ENCODE assay signal across 8 cellular contexts in genomic region chr16:21509433-21510030, GRCh38.
DNase-seq lines count a peak whose midpoint lies in the region; ATAC-seq, FAIRE-seq and TF ChIP-seq lines count a peak whose summit lies in the region.
"Not testable (repeated sequence)": the region's sequence is repeated elsewhere in the genome, so short reads cannot be mapped to it uniquely, and the experiment has no call there.

No MANE protein-coding gene starts in this region.

- H3K36me3 ChIP-seq in kidney (ENCODE audit: control insufficient read depth in 1 of 2, insufficient read depth in 2 of 2, low read length in 2 of 2), result not testable (repeated sequence)

- peak overlapping the region; percentile 53 to 96 (median 94) for H3K27ac Mint-ChIP-seq in IgD-negative memory B cell
- peak overlapping the region; percentile 37; the same call in 1 of the 2 replicates for H3K27ac Mint-ChIP-seq in WTC11
- peak overlapping the region; percentile 97 to 100 for H3K27ac Mint-ChIP-seq in activated naive CD4-positive, alpha-beta T cell treated with anti-CD3 and anti-CD28 coated beads, Interleukin-2, amount 50 U/mL, for 72 hours
- H3K27ac Mint-ChIP-seq in effector memory CD8-positive, alpha-beta T cell, result peak overlapping the region; percentile 87 to 95
- peak overlapping the region; percentile 96 for H3K27ac Mint-ChIP-seq in nephron progenitor cell
- peak overlapping the region; percentile 97 for H3K27ac Mint-ChIP-seq in stimulated activated naive B cell treated with anti-CD40 and anti-IgM and Interleukin-4, amounts not matched to agents 10 μg/mL and 1 μg/mL and 100 μg/mL, for 72 hours

- H3K4me3 Mint-ChIP-seq in IgD-negative memory B cell, result peak overlapping the region in 3 of 4 donors; percentile 65 to 83 (median 69)
- not testable (repeated sequence) for H3K4me3 Mint-ChIP-seq in WTC11, nephron progenitor cell
- H3K4me3 Mint-ChIP-seq in effector memory CD8-positive, alpha-beta T cell, result peak overlapping the region in 1 of 2 donors; percentile 88
- H3K4me3 Mint-ChIP-seq in stimulated activated naive B cell treated with anti-CD40 and anti-IgM and Interleukin-4, amounts not matched to agents 10 μg/mL and 1 μg/mL and 100 μg/mL, for 72 hours, result peak overlapping the region in 1 of 2 donors; percentile 31

- H3K4me1 Mint-ChIP-seq in IgD-negative memory B cell (peaks cover 50 to 60% (median 51%) of the 10 kb centered on the region in 3 donors), WTC11 (peaks cover 31% of the 10 kb centered on the region), nephron progenitor cell (peaks cover 83% of the 10 kb centered on the region)
- H3K4me1 Mint-ChIP-seq in effector memory CD8-positive, alpha-beta T cell (ENCODE audit: low read depth in 2 of 2), result peaks cover 63 to 73% of the 10 kb centered on the region in 2 donors
- H3K4me1 Mint-ChIP-seq in stimulated activated naive B cell treated with anti-CD40 and anti-IgM and Interleukin-4, amounts not matched to agents 10 μg/mL and 1 μg/mL and 100 μg/mL, for 72 hours, result peaks cover 66 to 92% of the 10 kb centered on the region in 2 donors

- CTCF ChIA-PET in WTC11 (lab: Charles Lee), result not testable (repeated sequence)

- H3K27me3 Mint-ChIP-seq in IgD-negative memory B cell; WTC11 (ENCODE audit: low read depth); effector memory CD8-positive, alpha-beta T cell; nephron progenitor cell (ENCODE audit: low read depth, poor library complexity); stimulated activated naive B cell treated with anti-CD40 and anti-IgM and Interleukin-4, amounts not matched to agents 10 μg/mL and 1 μg/mL and 100 μg/mL, for 72 hours: not testable (repeated sequence)

- H3K4me1 ChIP-seq in kidney (ENCODE audit: control insufficient read depth in 1 of 2, insufficient read depth in 1 of 2, low read depth in 1 of 2, low read length in 2 of 2), result peaks cover 10 to 57% of the 10 kb centered on the region in 2 donors

- H3K27ac ChIP-seq in kidney (ENCODE audit: low read depth in 2 of 2, low read length in 2 of 2), result not testable (repeated sequence)

- H3K36me3 Mint-ChIP-seq in IgD-negative memory B cell; WTC11; nephron progenitor cell (ENCODE audit: low read depth): not testable (repeated sequence)
- peaks cover 8 to 50% of the 10 kb centered on the region in 2 donors for H3K36me3 Mint-ChIP-seq in activated naive CD4-positive, alpha-beta T cell treated with anti-CD3 and anti-CD28 coated beads, Interleukin-2, amount 50 U/mL, for 72 hours
- H3K36me3 Mint-ChIP-seq in effector memory CD8-positive, alpha-beta T cell (ENCODE audit: insufficient read depth), result peaks cover 59% of the 10 kb centered on the region
- peaks cover 62 to 74% of the 10 kb centered on the region in 2 donors for H3K36me3 Mint-ChIP-seq in stimulated activated naive B cell treated with anti-CD40 and anti-IgM and Interleukin-4, amounts not matched to agents 10 μg/mL and 1 μg/mL and 100 μg/mL, for 72 hours

- not testable (repeated sequence) for FAIRE-seq in kidney (lab: Jason Lieb, UNC)

- intact Hi-C loops in kidney (cut with DNase I), result not testable (repeated sequence)

- ATAC-seq in WTC11; effector memory CD8-positive, alpha-beta T cell (replicated peaks); stimulated activated naive B cell treated with anti-CD40 and anti-IgM and Interleukin-4, amounts not matched to agents 10 μg/mL and 1 μg/mL and 100 μg/mL, for 72 hours (replicated peaks): not testable (repeated sequence)
- ATAC-seq in activated naive CD4-positive, alpha-beta T cell treated with anti-CD3 and anti-CD28 coated beads, Interleukin-2, amount 50 U/mL, for 72 hours, result peak in 1 of 2 donors; percentile 2

- POLR2A ChIA-PET in WTC11 (lab: Charles Lee), result not testable (repeated sequence)

- peak; percentile 75 for DNase-seq in Ammon's horn (ENCODE audit: low spot score)
- not testable (repeated sequence) for DNase-seq in WTC11 (ENCODE audit: low spot score); activated naive CD4-positive, alpha-beta T cell treated with anti-CD3 and anti-CD28 coated beads, Interleukin-2, amount 50 U/mL, for 72 hours (ENCODE audit: low spot score in 2 of 2); effector memory CD8-positive, alpha-beta T cell; nephron progenitor cell; stimulated activated naive B cell treated with anti-CD40 and anti-IgM and Interleukin-4, amounts not matched to agents 10 μg/mL and 1 μg/mL and 100 μg/mL, for 72 hours
- peak; percentile 75 for DNase-seq in kidney

- H3K4me3 ChIP-seq in kidney (ENCODE audit: low read length in 2 of 2), result not testable (repeated sequence)

- not testable (repeated sequence) for H3K9me3 Mint-ChIP-seq in IgD-negative memory B cell; WTC11; activated naive CD4-positive, alpha-beta T cell treated with anti-CD3 and anti-CD28 coated beads, Interleukin-2, amount 50 U/mL, for 72 hours; effector memory CD8-positive, alpha-beta T cell; nephron progenitor cell; stimulated activated naive B cell treated with anti-CD40 and anti-IgM and Interleukin-4, amounts not matched to agents 10 μg/mL and 1 μg/mL and 100 μg/mL, for 72 hours

- TF ChIP-seq CTCF in WTC11 (IDR thresholded peaks at IDR 0.05); kidney (IDR thresholded peaks at IDR 0.05; ENCODE audit: borderline replicate concordance, extremely low read depth, insufficient read depth); nephron progenitor cell (IDR thresholded peaks at IDR 0.05): not testable (repeated sequence)

- not testable (repeated sequence) for H3K9me3 ChIP-seq in kidney (ENCODE audit: control insufficient read depth in 1 of 2, low read length in 2 of 2)

- not testable (repeated sequence) for H3K9ac ChIP-seq in kidney (ENCODE audit: low read length in 2 of 2)

Comparison
In these comparisons a context has a peak if more than half of its experiments do, and no peak if none do; other contexts are left out.
1. H3K27ac Mint-ChIP-seq: peak in every context shown above with its lines; median percentile 98 in activated naive CD4-positive, alpha-beta T cell treated with anti-CD3 and anti-CD28 coated beads, Interleukin-2, amount 50 U/mL, for 72 hours; 97 in stimulated activated naive B cell treated with anti-CD40 and anti-IgM and Interleukin-4, amounts not matched to agents 10 μg/mL and 1 μg/mL and 100 μg/mL, for 72 hours; 96 in nephron progenitor cell; 94 in IgD-negative memory B cell; 91 in effector memory CD8-positive, alpha-beta T cell; 37 in WTC11.